In genomic region chr9:4604678-4605095, GRCh38 we compare ENCODE assay signal across 8 cellular contexts. TPM values are rescaled to one million over a fixed set of nuclear protein-coding genes. Genes with fewer than 3 reads are reported as not detected.
A peak's percentile ranks its signal among the peaks of the same experiment; 100 is the strongest.
DNase-seq lines count a peak whose midpoint lies in the region; ATAC-seq, FAIRE-seq and TF ChIP-seq lines count a peak whose summit lies in the region.

No MANE protein-coding gene starts in this region.

- intact Hi-C loops in activated CD8-positive, alpha-beta T cell treated with anti-CD3 and anti-CD28 coated beads for 36 hours (cut with micrococcal nuclease): loop anchor here (10.0 kb wide), 1 partner anchor 140 kb away; the partner anchor contains the start of gene AK3

- TF ChIP-seq POLR2A in A549 (IDR thresholded peaks at IDR 0.05; ENCODE audit: low read length): no peak

- TF ChIP-seq EP300 in A549 (IDR thresholded peaks at IDR 0.05): no peak

- H3K4me3 ChIP-seq in A549: no peak overlapping the region

- no peaks in the 10 kb centered on the region for H3K4me1 ChIP-seq in A549

- CTCF ChIA-PET in A549 (lab: Yijun Ruan, JAX): interaction anchor here (0.6 to 2.7 kb wide), 24 partner anchors 9 to 382 kb away, joined by 3 to 11 read pairs (median 4); partner anchors contain the start of gene AK3
- CTCF ChIA-PET in activated CD8-positive, alpha-beta T cell treated with anti-CD3 and anti-CD28 coated beads for 36 hours (lab: Charles Lee): interaction anchor here (0.6 to 2.5 kb wide), 27 partner anchors 9 to 581 kb away, joined by 3 to 12 read pairs (median 3); partner anchors contain the start of genes AK3, INSL6 and SPATA6L

- no peak overlapping the region for H3K4me3 Mint-ChIP-seq in activated CD8-positive, alpha-beta T cell treated with anti-CD3 and anti-CD28 coated beads for 36 hours
- peak overlapping the region in 1 of 2 donors; percentile 57 for H3K4me3 Mint-ChIP-seq in effector memory CD8-positive, alpha-beta T cell
- no peak overlapping the region for H3K4me3 Mint-ChIP-seq in stimulated activated memory B cell treated with anti-CD40 and anti-IgM and Interleukin-4, amounts not matched to agents 10 μg/mL and 1 μg/mL and 100 μg/mL, for 72 hours

- peaks cover 20% of the 10 kb centered on the region for H3K4me1 Mint-ChIP-seq in activated CD8-positive, alpha-beta T cell treated with anti-CD3 and anti-CD28 coated beads for 36 hours (ENCODE audit: low read depth)
- peaks cover 19 to 24% of the 10 kb centered on the region in 2 donors for H3K4me1 Mint-ChIP-seq in effector memory CD8-positive, alpha-beta T cell (ENCODE audit: low read depth in 2 of 2)
- H3K4me1 Mint-ChIP-seq in stimulated activated memory B cell treated with anti-CD40 and anti-IgM and Interleukin-4, amounts not matched to agents 10 μg/mL and 1 μg/mL and 100 μg/mL, for 72 hours: peaks cover 6% of the 10 kb centered on the region

- ATAC-seq in A549 (peak; percentile 96 to 98), HG03196 (IDR thresholded peaks at IDR 0.05; ENCODE audit: unreplicated experiment) (peak; percentile 51)
- ATAC-seq in activated CD8-positive, alpha-beta T cell treated with anti-CD3 and anti-CD28 coated beads for 36 hours: peak; percentile 93
- ATAC-seq in effector memory CD8-positive, alpha-beta T cell (replicated peaks): peak; percentile 92
- peak; percentile 67 for ATAC-seq in stimulated activated memory B cell treated with anti-CD40 and anti-IgM and Interleukin-4, amounts not matched to agents 10 μg/mL and 1 μg/mL and 100 μg/mL, for 72 hours

- peak; percentile 68 to 75 for DNase-seq in A549 (ENCODE audit: low read depth in 1 of 2, low spot score in 1 of 2)
- peak; percentile 53 for DNase-seq in GM18507 (ENCODE audit: extremely low spot score, insufficient read length, low read depth)
- peak; percentile 80 to 90 for DNase-seq in NCI-H526 (lab: John Stamatoyannopoulos, UW)
- DNase-seq in activated CD8-positive, alpha-beta T cell treated with anti-CD3 and anti-CD28 coated beads for 36 hours: peak; percentile 85
- peak; percentile 77 to 80 (median 79) for DNase-seq in effector memory CD8-positive, alpha-beta T cell
- peak; percentile 61 for DNase-seq in midbrain (lab: John Stamatoyannopoulos, UW)

- peak; percentile 71 to 75 for TF ChIP-seq RAD21 in A549 (conservative IDR thresholded peaks at IDR 0.05 in 1 of 2, IDR thresholded peaks at IDR 0.05 in 1 of 2)

- peaks cover 7% of the 10 kb centered on the region for H3K9me3 Mint-ChIP-seq in activated CD8-positive, alpha-beta T cell treated with anti-CD3 and anti-CD28 coated beads for 36 hours
- H3K9me3 Mint-ChIP-seq in effector memory CD8-positive, alpha-beta T cell: peaks cover 0 to 2% of the 10 kb centered on the region in 2 donors
- H3K9me3 Mint-ChIP-seq in stimulated activated memory B cell treated with anti-CD40 and anti-IgM and Interleukin-4, amounts not matched to agents 10 μg/mL and 1 μg/mL and 100 μg/mL, for 72 hours: peaks cover 5% of the 10 kb centered on the region

- FAIRE-seq in A549 (lab: Jason Lieb, UNC): no peak
- FAIRE-seq in GM18507 (lab: Jason Lieb, UNC): peak; percentile 86

- no peak overlapping the region for H3K27ac Mint-ChIP-seq in activated CD8-positive, alpha-beta T cell treated with anti-CD3 and anti-CD28 coated beads for 36 hours
- H3K27ac Mint-ChIP-seq in effector memory CD8-positive, alpha-beta T cell: peak overlapping the region; percentile 47 to 80
- no peak overlapping the region for H3K27ac Mint-ChIP-seq in stimulated activated memory B cell treated with anti-CD40 and anti-IgM and Interleukin-4, amounts not matched to agents 10 μg/mL and 1 μg/mL and 100 μg/mL, for 72 hours

- TF ChIP-seq CTCF in A549 (IDR thresholded peaks at IDR 0.05): peak; percentile 77
- TF ChIP-seq CTCF in activated CD8-positive, alpha-beta T cell treated with anti-CD3 and anti-CD28 coated beads for 36 hours (IDR thresholded peaks at IDR 0.05): peak; percentile 76

- H3K27ac ChIP-seq in A549: no peak overlapping the region

- H3K27me3 Mint-ChIP-seq in activated CD8-positive, alpha-beta T cell treated with anti-CD3 and anti-CD28 coated beads for 36 hours: no peaks in the 10 kb centered on the region
- H3K27me3 Mint-ChIP-seq in effector memory CD8-positive, alpha-beta T cell: no peaks in the 10 kb centered on the region
- H3K27me3 Mint-ChIP-seq in stimulated activated memory B cell treated with anti-CD40 and anti-IgM and Interleukin-4, amounts not matched to agents 10 μg/mL and 1 μg/mL and 100 μg/mL, for 72 hours: peaks cover 13% of the 10 kb centered on the region

- no peaks in the 10 kb centered on the region for H3K9me3 ChIP-seq in A549

- POLR2A ChIA-PET in A549 (lab: Yijun Ruan, JAX): interaction anchor here (0.6 to 0.7 kb wide), 2 partner anchors 75 to 136 kb away, joined by 3 read pairs; partner anchors contain the start of genes AK3 and CDC37L1
- POLR2A ChIA-PET in activated CD8-positive, alpha-beta T cell treated with anti-CD3 and anti-CD28 coated beads for 36 hours (lab: Charles Lee): no interaction called here

- no peaks in the 10 kb centered on the region for H3K36me3 Mint-ChIP-seq in activated CD8-positive, alpha-beta T cell treated with anti-CD3 and anti-CD28 coated beads for 36 hours (ENCODE audit: low read depth)
- peaks cover 6% of the 10 kb centered on the region for H3K36me3 Mint-ChIP-seq in effector memory CD8-positive, alpha-beta T cell (ENCODE audit: insufficient read depth)
- H3K36me3 Mint-ChIP-seq in stimulated activated memory B cell treated with anti-CD40 and anti-IgM and Interleukin-4, amounts not matched to agents 10 μg/mL and 1 μg/mL and 100 μg/mL, for 72 hours: no peaks in the 10 kb centered on the region

- H3K4me2 ChIP-seq in A549: no peak overlapping the region

TF ChIP-seq in A549, 52 proteins besides CTCF, POLR2A, EP300 and RAD21:
- TF ChIP-seq ZFP36 (IDR thresholded peaks at IDR 0.05; ENCODE audit: borderline replicate concordance, partially characterized antibody) (no peak), SMC3 (IDR thresholded peaks at IDR 0.05) (peak; percentile 52), HOXA7 (CRISPR knock-in tag; IDR thresholded peaks at IDR 0.05) (no peak), GATA3 (IDR thresholded peaks at IDR 0.05; ENCODE audit: borderline replicate concordance) (no peak)

RNA-seq across cellular contexts. Expression of gene PLPP6, which starts 57.4 kb away (rescaled TPM):
- 13.2 and 13.5 TPM in 2 replicates for polyA plus RNA-seq in A549 (2011; rRNA removed)
- 6.0 and 7.8 TPM in 2 replicates for polyA plus RNA-seq in A549 (2012; cell fraction: cytosol; rRNA removed)
- polyA plus RNA-seq in A549 (2012; cell fraction: nucleus; rRNA removed): 7.2 and 7.9 TPM in 2 replicates
- polyA plus RNA-seq in A549 (2017; fragmentation: RNase III; extraction: RNeasy Plus Mini Kit Qiagen cat#74134 plus additional on column Dnase treatment): 8.8 to 11.2 TPM (median 11.2 TPM) in 3 replicates
- 11.2 and 12.0 TPM in 2 replicates for polyA minus RNA-seq in A549 (2011; rRNA and poly(A)+ RNA removed)
- 1 to 10 TPM; 2.8 to 3.2 TPM for total RNA-seq in activated CD8-positive, alpha-beta T cell treated with anti-CD3 and anti-CD28 coated beads for 36 hours

Comparison
In these comparisons a context has a peak if more than half of its experiments do, and no peak if none do; other contexts are left out.
1. H3K27ac Mint-ChIP-seq: peak in effector memory CD8-positive, alpha-beta T cell (2 of 2); none in activated CD8-positive, alpha-beta T cell treated with anti-CD3 and anti-CD28 coated beads for 36 hours (single experiment) and stimulated activated memory B cell treated with anti-CD40 and anti-IgM and Interleukin-4, amounts not matched to agents 10 μg/mL and 1 μg/mL and 100 μg/mL, for 72 hours (single experiment).
2. Peak in every context shown above with its lines, with median percentiles within 50 percentile points of each other: ATAC-seq and DNase-seq.